Comparison of ENCODE assay signal across 9 cellular contexts in genomic region chr6:30883476-30883742, GRCh38. TPM values are rescaled to one million over a fixed set of nuclear protein-coding genes. Genes with fewer than 3 reads are reported as not detected.
DNase-seq lines count a peak whose midpoint lies in the region; ATAC-seq and TF ChIP-seq lines count a peak whose summit lies in the region.
"Had no signal": no experiment of that assay in that cellular context is flagged by ENCODE, and none has a peak within 500 bp of the region (broad histone marks: within the 10 kb centered on the region; RNA-seq: fewer than 3 reads in every experiment).

No MANE protein-coding gene starts in this region.

- no peak for TF ChIP-seq CTCF in thyroid gland (IDR thresholded peaks at IDR 0.05)

- H3K27me3 Mint-ChIP-seq in activated T-cell treated with anti-CD3 and anti-CD28 coated beads, Interleukin-2, amount 50 U/mL, for 24 hours: no peaks in the 10 kb centered on the region
- H3K27me3 Mint-ChIP-seq in memory B cell: no peaks in the 10 kb centered on the region

- peak overlapping the region; percentile 91 to 98 (median 96) for H3K27ac ChIP-seq in thyroid gland

- no peaks in the 10 kb centered on the region for H3K27me3 ChIP-seq in thyroid gland

- no peak for DNase-seq in activated T-cell treated with anti-CD3 and anti-CD28 coated beads, Interleukin-2, amount 50 U/mL, for 24 hours
- DNase-seq in activated T-cell treated with anti-CD3 and anti-CD28 coated beads, Interleukin-2, amount 50 U/mL, for 48 hours: no peak
- DNase-seq in astrocyte of the hippocampus (ENCODE audit: low read depth, low spot score): peak; percentile 26
- DNase-seq in memory B cell (ENCODE audit: low spot score in 2 of 2): peak in 1 of 2 donors; percentile 32
- DNase-seq in thyroid gland: no peak
- DNase-seq in GDM1 (lab: John Stamatoyannopoulos, UW): no peak
- DNase-seq in GM19240 (ENCODE audit: insufficient read length, low spot score): no peak
- DNase-seq in DMS 273 treated with DMSO at 0.1 percent for 48 hours (lab: John Stamatoyannopoulos, UW): no peak

- no peaks in the 10 kb centered on the region for H3K9me3 Mint-ChIP-seq in activated T-cell treated with anti-CD3 and anti-CD28 coated beads, Interleukin-2, amount 50 U/mL, for 24 hours
- no peaks in the 10 kb centered on the region for H3K9me3 Mint-ChIP-seq in memory B cell

- peak overlapping the region in 1 of 3 donors; percentile 78 for H3K4me3 ChIP-seq in thyroid gland (replicated peaks in 1 of 3)

- 26 to 42% methylated on average over 4 of the region's 4 CpGs for WGBS in thyroid gland, 2 donors

- TF ChIP-seq POLR2A in thyroid gland (IDR thresholded peaks at IDR 0.05): no peak

- ATAC-seq in memory B cell (ENCODE audit: low read depth): no peak

- H3K9me3 ChIP-seq in thyroid gland: no peaks in the 10 kb centered on the region

- no peaks in the 10 kb centered on the region for H3K36me3 ChIP-seq in thyroid gland

- H3K4me1 ChIP-seq in thyroid gland: peaks cover 34 to 56% of the 10 kb centered on the region in 2 donors

- intact Hi-C loops in thyroid gland (cut with DNase I): loop anchor here (10.0 kb wide), 2 partner anchors 139 to 209 kb away; partner anchors contain the start of genes DHX16, FLOT1 and IER3

- peak overlapping the region; percentile 71 for H3K4me3 Mint-ChIP-seq in activated T-cell treated with anti-CD3 and anti-CD28 coated beads, Interleukin-2, amount 50 U/mL, for 24 hours
- peak overlapping the region; percentile 81 for H3K4me3 Mint-ChIP-seq in memory B cell

- peak overlapping the region; percentile 19 for H3K27ac Mint-ChIP-seq in activated T-cell treated with anti-CD3 and anti-CD28 coated beads, Interleukin-2, amount 50 U/mL, for 24 hours
- peak overlapping the region; percentile 86 for H3K27ac Mint-ChIP-seq in memory B cell

- H3K4me1 Mint-ChIP-seq in activated T-cell treated with anti-CD3 and anti-CD28 coated beads, Interleukin-2, amount 50 U/mL, for 24 hours (ENCODE audit: low read depth): peaks cover 38% of the 10 kb centered on the region
- H3K4me1 Mint-ChIP-seq in memory B cell: peaks cover 45% of the 10 kb centered on the region

- no peaks in the 10 kb centered on the region for H3K36me3 Mint-ChIP-seq in activated T-cell treated with anti-CD3 and anti-CD28 coated beads, Interleukin-2, amount 50 U/mL, for 24 hours (ENCODE audit: low read depth)
- H3K36me3 Mint-ChIP-seq in memory B cell: no peaks in the 10 kb centered on the region

RNA-seq across cellular contexts. Expression of gene DDR1, which starts 0.9 kb away (rescaled TPM):
- 100 to 1,000 TPM in 3 of 4 donors, 10 to 100 TPM in 1; 93.4 to 207 (median 131) TPM for total RNA-seq in thyroid gland

RNA-seq across cellular contexts. Expression of gene GTF2H4, which starts 24.6 kb away (rescaled TPM):
- 10 to 100 TPM in 3 of 4 donors, 1 to 10 TPM in 1; 9.5 to 34.4 (median 18.2) TPM for total RNA-seq in thyroid gland

RNA-seq across cellular contexts. Expression of gene VARS2, which starts 30.6 kb away (rescaled TPM):
- total RNA-seq in thyroid gland: 10 to 100 TPM; 17.3 to 36.4 (median 30.6) TPM

RNA-seq across cellular contexts. Expression of gene SFTA2, which starts 48.6 kb away (rescaled TPM):
- total RNA-seq in thyroid gland: 1 to 10 TPM in 1 of 4 donors, not detected in 3; 3.5 TPM
- total RNA-seq: osteoblast had no signal

RNA-seq across cellular contexts. Expression of gene MUCL3, which starts 57.4 kb away (rescaled TPM):
- not detected for total RNA-seq in thyroid gland
- total RNA-seq: osteoblast had no signal
